Comparison of ENCODE assay signal across 1 cellular context in the genomic region with DNA sequence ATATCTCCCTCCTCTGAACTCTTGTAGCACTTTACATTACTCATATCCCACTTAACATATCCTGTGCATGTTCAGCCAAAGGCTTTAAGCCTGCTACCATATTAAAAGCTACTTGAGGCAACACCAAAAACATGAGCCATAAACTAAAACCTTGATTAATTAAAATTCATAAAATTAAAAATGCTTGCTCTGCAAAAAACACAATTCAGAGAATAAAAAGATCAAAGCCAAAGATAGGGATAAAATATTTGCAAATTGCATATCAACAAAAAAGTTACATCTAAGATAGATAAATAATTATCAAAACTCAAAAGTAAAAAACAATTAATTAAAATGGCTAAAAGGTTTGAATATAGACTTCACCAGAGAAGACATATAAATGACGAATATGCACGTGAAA.
TF ChIP-seq lines count a peak whose summit lies in the region.

No MANE protein-coding gene starts in this region.

TF ChIP-seq in K562, 482 proteins besides CTCF, POLR2A, EP300 and RAD21 (continued from another document):
- TF ChIP-seq, protein P1, sequence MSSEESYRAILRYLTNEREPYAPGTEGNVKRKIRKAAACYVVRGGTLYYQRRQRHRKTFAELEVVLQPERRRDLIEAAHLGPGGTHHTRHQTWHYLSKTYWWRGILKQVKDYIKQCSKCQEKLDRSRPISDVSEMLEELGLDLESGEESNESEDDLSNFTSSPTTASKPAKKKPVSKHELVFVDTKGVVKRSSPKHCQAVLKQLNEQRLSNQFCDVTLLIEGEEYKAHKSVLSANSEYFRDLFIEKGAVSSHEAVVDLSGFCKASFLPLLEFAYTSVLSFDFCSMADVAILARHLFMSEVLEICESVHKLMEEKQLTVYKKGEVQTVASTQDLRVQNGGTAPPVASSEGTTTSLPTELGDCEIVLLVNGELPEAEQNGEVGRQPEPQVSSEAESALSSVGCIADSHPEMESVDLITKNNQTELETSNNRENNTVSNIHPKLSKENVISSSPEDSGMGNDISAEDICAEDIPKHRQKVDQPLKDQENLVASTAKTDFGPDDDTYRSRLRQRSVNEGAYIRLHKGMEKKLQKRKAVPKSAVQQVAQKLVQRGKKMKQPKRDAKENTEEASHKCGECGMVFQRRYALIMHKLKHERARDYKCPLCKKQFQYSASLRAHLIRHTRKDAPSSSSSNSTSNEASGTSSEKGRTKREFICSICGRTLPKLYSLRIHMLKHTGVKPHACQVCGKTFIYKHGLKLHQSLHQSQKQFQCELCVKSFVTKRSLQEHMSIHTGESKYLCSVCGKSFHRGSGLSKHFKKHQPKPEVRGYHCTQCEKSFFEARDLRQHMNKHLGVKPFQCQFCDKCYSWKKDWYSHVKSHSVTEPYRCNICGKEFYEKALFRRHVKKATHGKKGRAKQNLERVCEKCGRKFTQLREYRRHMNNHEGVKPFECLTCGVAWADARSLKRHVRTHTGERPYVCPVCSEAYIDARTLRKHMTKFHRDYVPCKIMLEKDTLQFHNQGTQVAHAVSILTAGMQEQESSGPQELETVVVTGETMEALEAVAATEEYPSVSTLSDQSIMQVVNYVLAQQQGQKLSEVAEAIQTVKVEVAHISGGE (CRISPR knock-in tag; IDR thresholded peaks at IDR 0.05) = no peak
- TF ChIP-seq RCOR1 (IDR thresholded peaks at IDR 0.05; ENCODE audit: borderline replicate concordance in 1 of 2, low read depth in 2 of 2, low read length in 2 of 2) = no peak
- TF ChIP-seq ELF2 (CRISPR knock-in tag; IDR thresholded peaks at IDR 0.05) = no peak
- TF ChIP-seq MAFG (tag; conservative IDR thresholded peaks at IDR 0.05) = peak; percentile 32; the same call in 1 of the 2 replicates
- TF ChIP-seq MAFK (IDR thresholded peaks at IDR 0.05; ENCODE audit: low read length) = peak; percentile 45; the same call in 1 of the 2 replicates
- peak; percentile 78 for TF ChIP-seq ZNF316 (IDR thresholded peaks at IDR 0.05)
- peak; percentile 51; the same call in 1 of the 2 replicates for TF ChIP-seq MAFF (IDR thresholded peaks at IDR 0.05; ENCODE audit: low read length)
